24 cellular contexts compared by ENCODE assay signal in the genomic region with DNA sequence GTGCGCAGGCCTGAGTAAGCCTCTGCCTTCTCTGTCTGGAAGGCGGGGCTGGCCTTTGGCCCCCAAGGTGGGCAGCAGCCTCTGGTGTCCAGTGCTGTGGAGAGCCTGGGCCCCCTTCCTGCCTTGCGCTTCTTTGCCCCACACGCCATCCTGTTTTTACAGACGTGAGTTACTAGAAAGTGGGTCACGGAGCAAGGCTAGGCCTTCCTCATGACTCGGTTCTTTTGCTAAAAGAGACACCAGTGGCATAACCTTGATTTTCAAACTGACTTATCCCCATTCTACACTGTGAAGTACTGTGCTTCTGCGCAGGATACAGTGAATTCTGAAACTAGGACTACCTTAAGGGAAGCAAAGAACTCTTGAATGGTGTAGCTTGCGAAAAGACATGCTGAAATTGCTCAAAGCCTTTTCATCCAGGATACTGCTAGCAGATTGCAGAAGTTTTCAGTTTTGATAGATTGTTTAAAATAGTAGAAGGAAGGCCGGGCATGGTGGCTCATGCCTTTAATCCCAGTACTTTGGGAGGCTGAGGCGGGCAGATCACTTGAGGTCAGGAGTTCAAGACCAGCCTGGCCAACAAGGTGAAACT. TPM values are rescaled to one million over a fixed set of nuclear protein-coding genes. Genes with fewer than 3 reads are reported as not detected.
A peak's percentile ranks its signal among the peaks of the same experiment; 100 is the strongest.
DNase-seq lines count a peak whose midpoint lies in the region; ATAC-seq lines count a peak whose summit lies in the region.
"Had no signal": no experiment of that assay in that cellular context is flagged by ENCODE, and none has a peak within 500 bp of the region (broad histone marks: within the 10 kb centered on the region; RNA-seq: fewer than 3 reads in every experiment).

No MANE protein-coding gene starts in this region.

- no peaks in the 10 kb centered on the region for H3K36me3 Mint-ChIP-seq in dendritic cell treated with granulocyte-macrophage colony-stimulating factor and Interleukin-4, amounts not matched to agents 40 ng/mL and 50 ng/mL, for 4 days (ENCODE audit: low read depth)
- H3K36me3 Mint-ChIP-seq: activated naive CD8-positive, alpha-beta T cell; naive thymus-derived CD8-positive, alpha-beta T cell; stimulated activated memory B cell treated with anti-CD40 and anti-IgM and Interleukin-4, amounts not matched to agents 10 μg/mL and 1 μg/mL and 100 μg/mL, for 72 hours had no signal

- peak overlapping the region; percentile 51 for H3K27ac Mint-ChIP-seq in dendritic cell treated with granulocyte-macrophage colony-stimulating factor and Interleukin-4, amounts not matched to agents 40 ng/mL and 50 ng/mL, for 4 days
- H3K27ac Mint-ChIP-seq: activated naive CD8-positive, alpha-beta T cell; stimulated activated memory B cell treated with anti-CD40 and anti-IgM and Interleukin-4, amounts not matched to agents 10 μg/mL and 1 μg/mL and 100 μg/mL, for 72 hours; T-helper 1 cell treated with Interleukin-12 subunit alpha and Interleukin-12 subunit beta and Interleukin-4 antibody, amounts not matched to agents 30 μg/mL and 1 μg/mL, for 36 hours had no signal

- intact Hi-C loops in dendritic cell treated with granulocyte-macrophage colony-stimulating factor and Interleukin-4, amounts not matched to agents 40 ng/mL and 50 ng/mL, for 4 days (cut with micrococcal nuclease) = loop anchor here (10.0 kb wide), 1 partner anchor 316 kb away; a partner anchor contains a TSS

- DNase-seq in activated CD8-positive, alpha-beta memory T cell treated with anti-CD3 and anti-CD28 coated beads for 24 hours = peak; percentile 51
- DNase-seq in activated CD8-positive, alpha-beta memory T cell treated with anti-CD3 and anti-CD28 coated beads, Interleukin-2, amount 50 U/mL, for 4 hours = no peak
- DNase-seq in MV-4-11 (lab: John Stamatoyannopoulos, UW) = peak; percentile 91
- DNase-seq in ureter (ENCODE audit: low spot score) = peak; percentile 25
- DNase-seq in ACHN = no peak
- DNase-seq in NCI-H1092 treated with DMSO at 0.1 percent for 48 hours (lab: John Stamatoyannopoulos, UW) = no peak
- DNase-seq: activated CD4-positive, alpha-beta memory T cell treated with anti-CD3 and anti-CD28 coated beads, Interleukin-2, amount 10 ng/mL, durations not matched to agents 7 days and 5 days; activated effector memory CD4-positive, alpha-beta T cell treated with anti-CD3 and anti-CD28 coated beads, Interleukin-2, amount 50 U/mL, for 16 hours; activated T-cell treated with anti-CD3 and anti-CD28 coated beads for 4 hours; anterior cingulate cortex; COR-L47; gastrocnemius medialis; kidney glomerular epithelial cell; lower lobe of right lung; MM.1S; naive thymus-derived CD8-positive, alpha-beta T cell; NCI-H2107; transverse colon had no signal

- H3K9me3 Mint-ChIP-seq in dendritic cell treated with granulocyte-macrophage colony-stimulating factor and Interleukin-4, amounts not matched to agents 40 ng/mL and 50 ng/mL, for 4 days = no peaks in the 10 kb centered on the region
- H3K9me3 Mint-ChIP-seq: stimulated activated memory B cell treated with anti-CD40 and anti-IgM and Interleukin-4, amounts not matched to agents 10 μg/mL and 1 μg/mL and 100 μg/mL, for 72 hours had no signal

- ATAC-seq in GM18498 (IDR thresholded peaks at IDR 0.05; ENCODE audit: unreplicated experiment) = no peak
- ATAC-seq: activated CD4-positive, CD25-positive, alpha-beta regulatory T cell treated with anti-CD3 and anti-CD28 coated beads, Interleukin-2, amount 50 U/mL, for 24 hours; gastrocnemius medialis; naive thymus-derived CD8-positive, alpha-beta T cell; stimulated activated memory B cell treated with anti-CD40 and anti-IgM and Interleukin-4, amounts not matched to agents 10 μg/mL and 1 μg/mL and 100 μg/mL, for 72 hours had no signal

- H3K27me3 Mint-ChIP-seq in dendritic cell treated with granulocyte-macrophage colony-stimulating factor and Interleukin-4, amounts not matched to agents 40 ng/mL and 50 ng/mL, for 4 days = peaks cover 33% of the 10 kb centered on the region
- H3K27me3 Mint-ChIP-seq: activated naive CD8-positive, alpha-beta T cell; naive thymus-derived CD8-positive, alpha-beta T cell; stimulated activated memory B cell treated with anti-CD40 and anti-IgM and Interleukin-4, amounts not matched to agents 10 μg/mL and 1 μg/mL and 100 μg/mL, for 72 hours had no signal

- in situ Hi-C loops in ACHN (cut with HindIII; ENCODE audit: low pct_ligation_motif_present, low pct_unique_long_range_greater_than_20kb, low sequenced_read_pairs) = no loop called here

- H3K4me1 Mint-ChIP-seq in dendritic cell treated with granulocyte-macrophage colony-stimulating factor and Interleukin-4, amounts not matched to agents 40 ng/mL and 50 ng/mL, for 4 days (ENCODE audit: low read depth) = peaks cover 65% of the 10 kb centered on the region

- no peak overlapping the region for H3K4me3 Mint-ChIP-seq in dendritic cell treated with granulocyte-macrophage colony-stimulating factor and Interleukin-4, amounts not matched to agents 40 ng/mL and 50 ng/mL, for 4 days
- H3K4me3 Mint-ChIP-seq: activated CD4-positive, alpha-beta memory T cell treated with anti-CD3 and anti-CD28 coated beads, Interleukin-2, amount 10 ng/mL, durations not matched to agents 7 days and 5 days; activated naive CD8-positive, alpha-beta T cell; naive thymus-derived CD8-positive, alpha-beta T cell; stimulated activated memory B cell treated with anti-CD40 and anti-IgM and Interleukin-4, amounts not matched to agents 10 μg/mL and 1 μg/mL and 100 μg/mL, for 72 hours; T-helper 1 cell treated with Interleukin-12 subunit alpha and Interleukin-12 subunit beta and Interleukin-4 antibody, amounts not matched to agents 30 μg/mL and 1 μg/mL, for 36 hours had no signal

RNA-seq across cellular contexts. Expression of a gene that starts 7.2 kb away (rescaled TPM):
- not detected for total RNA-seq in ureter

Comparison
In these comparisons a context has a peak if more than half of its experiments do, and no peak if none do; other contexts are left out.
1. DNase-seq: peak in activated CD8-positive, alpha-beta memory T cell treated with anti-CD3 and anti-CD28 coated beads for 24 hours (single experiment), MV-4-11 (single experiment) and ureter (single experiment); none in activated CD8-positive, alpha-beta memory T cell treated with anti-CD3 and anti-CD28 coated beads, Interleukin-2, amount 50 U/mL, for 4 hours (single experiment), ACHN (single experiment) and NCI-H1092 treated with DMSO at 0.1 percent for 48 hours (single experiment).